In genomic region chr10:27252267-27253000, GRCh38 we compare ENCODE assay signal across 8 cellular contexts.
DNase-seq lines count a peak whose midpoint lies in the region; ATAC-seq and TF ChIP-seq lines count a peak whose summit lies in the region.

No MANE protein-coding gene starts in this region.

- H3K4me1 Mint-ChIP-seq in memory B cell: peaks cover 11% of the 10 kb centered on the region

- peak; percentile 39 for TF ChIP-seq CTCF in choroid plexus epithelial cell (conservative IDR thresholded peaks at IDR 0.05; ENCODE audit: low read depth, low read length)

- H3K27me3 Mint-ChIP-seq in memory B cell: peaks cover 1% of the 10 kb centered on the region

- H3K27ac Mint-ChIP-seq in memory B cell: peak overlapping the region; percentile 89

- ATAC-seq in GM19372 (IDR thresholded peaks at IDR 0.05; ENCODE audit: low read depth, unreplicated experiment) (peak; percentile 99), HG03520 (IDR thresholded peaks at IDR 0.05; ENCODE audit: unreplicated experiment) (peak; percentile 99), memory B cell (ENCODE audit: low read depth) (peak; percentile 99)

- peak; percentile 15 to 24 for DNase-seq in AML-193 (lab: John Stamatoyannopoulos, UW)
- DNase-seq in activated CD4-positive, CD25-positive, alpha-beta regulatory T cell (lab: John Stamatoyannopoulos, UW): peak; percentile 67 to 76 (median 68)
- DNase-seq in choroid plexus epithelial cell (ENCODE audit: low read depth): peak; percentile 72
- peak; percentile 81 to 89 for DNase-seq in memory B cell (ENCODE audit: low spot score in 2 of 2)
- DNase-seq in stimulated activated CD8-positive, alpha-beta memory T cell treated with anti-CD3 and anti-CD28 coated beads, Interleukin-2, amount 100 ng/mL, for 1 hour (ENCODE audit: low read depth in 2 of 2): peak; percentile 56 to 66
- DNase-seq in NCI-H2107 treated with DMSO at 0.1 percent for 48 hours (lab: John Stamatoyannopoulos, UW; ENCODE audit: unreplicated experiment): no peak

- H3K36me3 Mint-ChIP-seq in memory B cell: peaks cover 6% of the 10 kb centered on the region

- H3K9me3 Mint-ChIP-seq in memory B cell: no peaks in the 10 kb centered on the region

- peak overlapping the region; percentile 71 for H3K4me3 ChIP-seq in choroid plexus epithelial cell (ENCODE audit: low read depth, low read length)

- H3K4me3 Mint-ChIP-seq in memory B cell: peak overlapping the region; percentile 86
